In genomic region chr16:66731101-66731500, GRCh38 we compare ENCODE assay signal across 1 cellular context.
TF ChIP-seq lines count a peak whose summit lies in the region.

No MANE protein-coding gene starts in this region.

TF ChIP-seq in WTC11, 78 proteins besides CTCF, POLR2A, EP300 and RAD21 (continued from another document):
- no peak for TF ChIP-seq ZNF138 (CRISPR knock-in tag; conservative IDR thresholded peaks at IDR 0.05)
- no peak for TF ChIP-seq ZBTB43 (CRISPR knock-in tag; IDR thresholded peaks at IDR 0.05)
